Comparison of ENCODE assay signal across 7 cellular contexts in the genomic region with DNA sequence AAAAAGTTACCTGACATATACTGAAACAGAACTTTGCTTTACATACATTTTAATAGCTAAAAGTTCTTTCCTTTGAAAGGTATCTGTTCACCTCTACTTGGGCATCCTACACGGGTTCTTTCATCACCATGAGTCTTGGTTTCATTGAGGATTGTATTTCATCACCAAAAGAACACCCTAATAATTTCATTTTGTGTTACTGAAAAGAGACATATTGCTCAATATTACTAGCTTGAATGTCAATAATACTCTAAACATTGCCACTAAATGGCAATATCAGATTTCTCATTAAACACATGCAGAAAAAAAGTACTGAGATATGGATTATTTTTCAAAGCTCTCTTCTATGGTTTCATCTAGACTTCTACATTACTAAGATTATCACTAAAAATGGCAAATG.
"Had no signal": no experiment of that assay in that cellular context is flagged by ENCODE, and none has a peak within 500 bp of the region (broad histone marks: within the 10 kb centered on the region; RNA-seq: fewer than 3 reads in every experiment).

No MANE protein-coding gene starts in this region.

- H3K4me2 ChIP-seq: GM23338 had no signal

- H2AFZ ChIP-seq: GM23338 had no signal

- DNase-seq: H9, HCEC 1CT, KG1 had no signal

- FAIRE-seq: H1, H54 had no signal

- ATAC-seq: GM23338 had no signal

- H3K4me3 ChIP-seq: GM23338 had no signal

- H3K27ac ChIP-seq: HL-60 had no signal
